Comparison of ENCODE assay signal across 8 cellular contexts in the genomic region with DNA sequence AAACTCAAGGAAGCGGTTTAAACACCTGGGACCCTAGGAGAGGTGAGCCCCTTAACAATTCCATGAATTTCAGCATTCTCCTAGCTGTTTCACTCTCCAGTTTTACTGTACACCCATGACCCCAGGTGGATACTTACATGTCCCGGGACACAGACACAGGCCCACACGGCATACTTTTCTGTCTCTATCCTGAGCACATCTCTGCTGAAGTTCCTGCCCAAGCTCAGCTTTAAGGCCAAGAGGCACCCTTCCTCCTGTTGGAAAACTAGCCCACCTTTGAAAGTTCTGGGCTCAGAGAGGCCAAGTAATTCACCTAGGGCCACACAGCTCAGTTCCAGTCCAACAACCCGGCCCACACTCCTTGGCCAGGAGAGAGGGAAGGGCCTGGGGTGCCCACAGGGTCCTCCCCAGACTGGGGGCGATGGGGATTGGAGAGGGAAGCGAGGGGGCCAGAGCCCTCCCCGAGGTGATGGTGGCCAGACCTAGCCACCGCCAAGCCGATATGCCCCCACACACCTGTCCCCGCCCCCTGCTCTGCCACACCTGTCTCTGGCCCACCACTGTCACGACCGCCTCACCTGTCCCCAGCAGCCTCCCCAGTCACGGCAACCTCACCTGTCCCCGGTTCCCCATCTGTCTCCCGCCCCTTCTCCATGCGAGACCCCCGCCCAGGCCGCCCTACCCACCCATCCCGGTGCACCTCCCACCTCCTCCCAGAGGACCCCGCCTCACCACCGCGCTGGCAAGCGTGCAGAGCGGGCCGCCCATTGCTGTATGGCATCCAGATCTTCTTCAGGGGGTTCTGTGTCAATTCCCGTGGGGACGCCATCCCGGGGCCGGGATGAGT. TPM values are rescaled to one million over a fixed set of nuclear protein-coding genes. Genes with fewer than 3 reads are reported as not detected.
A peak's percentile ranks its signal among the peaks of the same experiment; 100 is the strongest.
DNase-seq lines count a peak whose midpoint lies in the region; ATAC-seq and TF ChIP-seq lines count a peak whose summit lies in the region.

No MANE protein-coding gene starts in this region.

- intact Hi-C loops in activated CD4-positive, alpha-beta T cell treated with anti-CD3 and anti-CD28 coated beads, Interleukin-2, amount 10 ng/mL, durations not matched to agents 24 days and 14 days (cut with micrococcal nuclease): loop anchor here (2.0 to 5.0 kb wide), 4 partner anchors 49 to 287 kb away; partner anchors contain the start of genes CCDC51 and TMA7
- intact Hi-C loops in activated T-helper 1 cell treated with anti-CD3 and anti-CD28 coated beads, Interleukin-12 subunit alpha, Interleukin-12 subunit beta, Interleukin-2, Interleukin-4 antibody, amounts not matched to agents 30 ng/mL and 10 ng/mL and 1 ng/mL, durations not matched to agents 14 hours and 24 hours and 36 hours (cut with micrococcal nuclease): loop anchor here (1.0 to 10.0 kb wide), 9 partner anchors 109 to 1119 kb away; partner anchors contain the start of genes APEH, CDC25A, IP6K2 and NCKIPSD

- WGBS in suprapubic skin: 16% methylated on average over 25 of the region's 29 CpGs

- H3K9me3 Mint-ChIP-seq in activated CD4-positive, alpha-beta T cell treated with anti-CD3 and anti-CD28 coated beads, Interleukin-2, amount 10 ng/mL, durations not matched to agents 24 days and 14 days: no peaks in the 10 kb centered on the region
- H3K9me3 Mint-ChIP-seq in activated T-helper 1 cell treated with anti-CD3 and anti-CD28 coated beads, Interleukin-12 subunit alpha, Interleukin-12 subunit beta, Interleukin-2, Interleukin-4 antibody, amounts not matched to agents 30 ng/mL and 10 ng/mL and 1 ng/mL, durations not matched to agents 14 hours and 24 hours and 36 hours: no peaks in the 10 kb centered on the region
- no peaks in the 10 kb centered on the region for H3K9me3 Mint-ChIP-seq in immature natural killer cell

- H3K27ac Mint-ChIP-seq in activated CD4-positive, alpha-beta T cell treated with anti-CD3 and anti-CD28 coated beads, Interleukin-2, amount 10 ng/mL, durations not matched to agents 24 days and 14 days: peak overlapping the region; percentile 97
- peak overlapping the region; percentile 90 for H3K27ac Mint-ChIP-seq in activated T-helper 1 cell treated with anti-CD3 and anti-CD28 coated beads, Interleukin-12 subunit alpha, Interleukin-12 subunit beta, Interleukin-2, Interleukin-4 antibody, amounts not matched to agents 30 ng/mL and 10 ng/mL and 1 ng/mL, durations not matched to agents 14 hours and 24 hours and 36 hours
- H3K27ac Mint-ChIP-seq in immature natural killer cell: peak overlapping the region in 4 of 6 donors; percentile 8 to 79 (median 70)

- no peaks in the 10 kb centered on the region for H3K36me3 ChIP-seq in suprapubic skin

- TF ChIP-seq EP300 in suprapubic skin (IDR thresholded peaks at IDR 0.05): no peak

- peak overlapping the region; percentile 52 for H3K4me3 ChIP-seq in suprapubic skin

- no peaks in the 10 kb centered on the region for H3K9me3 ChIP-seq in suprapubic skin

- H3K27ac ChIP-seq in suprapubic skin: no peak overlapping the region

- H3K36me3 Mint-ChIP-seq in activated CD4-positive, alpha-beta T cell treated with anti-CD3 and anti-CD28 coated beads, Interleukin-2, amount 10 ng/mL, durations not matched to agents 24 days and 14 days (ENCODE audit: low read depth): peaks cover 18% of the 10 kb centered on the region
- H3K36me3 Mint-ChIP-seq in activated T-helper 1 cell treated with anti-CD3 and anti-CD28 coated beads, Interleukin-12 subunit alpha, Interleukin-12 subunit beta, Interleukin-2, Interleukin-4 antibody, amounts not matched to agents 30 ng/mL and 10 ng/mL and 1 ng/mL, durations not matched to agents 14 hours and 24 hours and 36 hours (ENCODE audit: low read depth): peaks cover 9% of the 10 kb centered on the region
- no peaks in the 10 kb centered on the region for H3K36me3 Mint-ChIP-seq in immature natural killer cell

- ATAC-seq in GM21576 (IDR thresholded peaks at IDR 0.05; ENCODE audit: unreplicated experiment): no peak

- peak; percentile 70 for DNase-seq in activated CD4-positive, alpha-beta T cell treated with anti-CD3 and anti-CD28 coated beads, Interleukin-2, amount 10 ng/mL, durations not matched to agents 24 days and 14 days
- no peak for DNase-seq in activated CD4-positive, alpha-beta T cell treated with anti-CD3 and anti-CD28 coated beads, Interleukin-2, amount 50 U/mL, for 4 hours
- DNase-seq in activated T-helper 1 cell treated with anti-CD3 and anti-CD28 coated beads, Interleukin-12 subunit alpha, Interleukin-12 subunit beta, Interleukin-2, Interleukin-4 antibody, amounts not matched to agents 30 ng/mL and 10 ng/mL and 1 ng/mL, durations not matched to agents 14 hours and 24 hours and 36 hours (ENCODE audit: low spot score): no peak
- DNase-seq in immature natural killer cell (no peak), suprapubic skin (ENCODE audit: low spot score in 2 of 2) (no peak), HPDE6-E6E7 (ENCODE audit: extremely low spot score) (no peak), germinal center (ENCODE audit: low spot score) (no peak)

- peaks cover 49% of the 10 kb centered on the region for H3K4me1 ChIP-seq in suprapubic skin

- peaks cover 46% of the 10 kb centered on the region for H3K4me1 Mint-ChIP-seq in activated CD4-positive, alpha-beta T cell treated with anti-CD3 and anti-CD28 coated beads, Interleukin-2, amount 10 ng/mL, durations not matched to agents 24 days and 14 days
- H3K4me1 Mint-ChIP-seq in activated T-helper 1 cell treated with anti-CD3 and anti-CD28 coated beads, Interleukin-12 subunit alpha, Interleukin-12 subunit beta, Interleukin-2, Interleukin-4 antibody, amounts not matched to agents 30 ng/mL and 10 ng/mL and 1 ng/mL, durations not matched to agents 14 hours and 24 hours and 36 hours (ENCODE audit: low read depth): peaks cover 52% of the 10 kb centered on the region
- peaks cover 12 to 17% of the 10 kb centered on the region in 2 donors for H3K4me1 Mint-ChIP-seq in immature natural killer cell

- TF ChIP-seq CTCF in suprapubic skin (IDR thresholded peaks at IDR 0.05): no peak

- H3K27me3 ChIP-seq in suprapubic skin: no peaks in the 10 kb centered on the region

- H3K27me3 Mint-ChIP-seq in activated CD4-positive, alpha-beta T cell treated with anti-CD3 and anti-CD28 coated beads, Interleukin-2, amount 10 ng/mL, durations not matched to agents 24 days and 14 days: no peaks in the 10 kb centered on the region
- H3K27me3 Mint-ChIP-seq in activated T-helper 1 cell treated with anti-CD3 and anti-CD28 coated beads, Interleukin-12 subunit alpha, Interleukin-12 subunit beta, Interleukin-2, Interleukin-4 antibody, amounts not matched to agents 30 ng/mL and 10 ng/mL and 1 ng/mL, durations not matched to agents 14 hours and 24 hours and 36 hours (ENCODE audit: insufficient read depth): no peaks in the 10 kb centered on the region
- H3K27me3 Mint-ChIP-seq in immature natural killer cell (ENCODE audit: low read depth in 3 of 3): peaks cover 2 to 4% (median 3%) of the 10 kb centered on the region in 3 donors

- H3K4me3 Mint-ChIP-seq in activated CD4-positive, alpha-beta T cell treated with anti-CD3 and anti-CD28 coated beads, Interleukin-2, amount 10 ng/mL, durations not matched to agents 24 days and 14 days: peak overlapping the region; percentile 93
- peak overlapping the region; percentile 91 for H3K4me3 Mint-ChIP-seq in activated T-helper 1 cell treated with anti-CD3 and anti-CD28 coated beads, Interleukin-12 subunit alpha, Interleukin-12 subunit beta, Interleukin-2, Interleukin-4 antibody, amounts not matched to agents 30 ng/mL and 10 ng/mL and 1 ng/mL, durations not matched to agents 14 hours and 24 hours and 36 hours
- H3K4me3 Mint-ChIP-seq in immature natural killer cell: peak overlapping the region; percentile 74 to 84 (median 82)

- TF ChIP-seq POLR2A in suprapubic skin (IDR thresholded peaks at IDR 0.05): no peak

RNA-seq across cellular contexts. Expression of gene PFKFB4, which starts 0.4 kb away (rescaled TPM):
- total RNA-seq in activated CD4-positive, alpha-beta T cell treated with anti-CD3 and anti-CD28 coated beads, Interleukin-2, amount 10 ng/mL, durations not matched to agents 24 days and 14 days: 38.2 and 44.0 TPM in 2 replicates
- total RNA-seq in activated T-helper 1 cell treated with anti-CD3 and anti-CD28 coated beads, Interleukin-12 subunit alpha, Interleukin-12 subunit beta, Interleukin-2, Interleukin-4 antibody, amounts not matched to agents 30 ng/mL and 10 ng/mL and 1 ng/mL, durations not matched to agents 14 hours and 24 hours and 36 hours: 11.7 and 15.5 TPM in 2 replicates
- under 1 TPM in 2 of 3 donors, not detected in 1; 0.17 to 0.78 TPM for polyA plus RNA-seq in immature natural killer cell
- total RNA-seq in suprapubic skin: 10 to 100 TPM in 1 of 4 donors, 1 to 10 TPM in 3; 3.6 to 12.7 (median 8.3) TPM

RNA-seq across cellular contexts. Expression of gene UCN2, which starts 7.4 kb away (rescaled TPM):
- not detected in 2 replicates for total RNA-seq in activated CD4-positive, alpha-beta T cell treated with anti-CD3 and anti-CD28 coated beads, Interleukin-2, amount 10 ng/mL, durations not matched to agents 24 days and 14 days
- 0.21 TPM in 1 of 2 replicates, not detected in the other for total RNA-seq in activated T-helper 1 cell treated with anti-CD3 and anti-CD28 coated beads, Interleukin-12 subunit alpha, Interleukin-12 subunit beta, Interleukin-2, Interleukin-4 antibody, amounts not matched to agents 30 ng/mL and 10 ng/mL and 1 ng/mL, durations not matched to agents 14 hours and 24 hours and 36 hours
- polyA plus RNA-seq in immature natural killer cell: not detected
- 10 to 100 TPM; 10.1 to 23.7 (median 18.0) TPM for total RNA-seq in suprapubic skin

RNA-seq across cellular contexts. Expression of gene COL7A1, which starts 39.0 kb away (rescaled TPM):
- total RNA-seq in activated CD4-positive, alpha-beta T cell treated with anti-CD3 and anti-CD28 coated beads, Interleukin-2, amount 10 ng/mL, durations not matched to agents 24 days and 14 days: 0.56 and 0.62 TPM in 2 replicates
- total RNA-seq in activated T-helper 1 cell treated with anti-CD3 and anti-CD28 coated beads, Interleukin-12 subunit alpha, Interleukin-12 subunit beta, Interleukin-2, Interleukin-4 antibody, amounts not matched to agents 30 ng/mL and 10 ng/mL and 1 ng/mL, durations not matched to agents 14 hours and 24 hours and 36 hours: 0.39 and 0.83 TPM in 2 replicates
- not detected for polyA plus RNA-seq in immature natural killer cell
- total RNA-seq in suprapubic skin: 100 to 1,000 TPM; 287 to 596 (median 348) TPM

RNA-seq across cellular contexts. Expression of gene SHISA5, which starts 52.2 kb away (rescaled TPM):
- 79.1 and 84.9 TPM in 2 replicates for total RNA-seq in activated CD4-positive, alpha-beta T cell treated with anti-CD3 and anti-CD28 coated beads, Interleukin-2, amount 10 ng/mL, durations not matched to agents 24 days and 14 days
- 90.1 and 92.5 TPM in 2 replicates for total RNA-seq in activated T-helper 1 cell treated with anti-CD3 and anti-CD28 coated beads, Interleukin-12 subunit alpha, Interleukin-12 subunit beta, Interleukin-2, Interleukin-4 antibody, amounts not matched to agents 30 ng/mL and 10 ng/mL and 1 ng/mL, durations not matched to agents 14 hours and 24 hours and 36 hours
- polyA plus RNA-seq in immature natural killer cell: 100 to 1,000 TPM; 351 to 618 (median 505) TPM
- total RNA-seq in suprapubic skin: 10 to 100 TPM; 60.1 to 98.0 (median 87.3) TPM

RNA-seq across cellular contexts. Expression of gene UQCRC1, which starts 53.3 kb away (rescaled TPM):
- 224 and 235 TPM in 2 replicates for total RNA-seq in activated CD4-positive, alpha-beta T cell treated with anti-CD3 and anti-CD28 coated beads, Interleukin-2, amount 10 ng/mL, durations not matched to agents 24 days and 14 days
- 191 and 193 TPM in 2 replicates for total RNA-seq in activated T-helper 1 cell treated with anti-CD3 and anti-CD28 coated beads, Interleukin-12 subunit alpha, Interleukin-12 subunit beta, Interleukin-2, Interleukin-4 antibody, amounts not matched to agents 30 ng/mL and 10 ng/mL and 1 ng/mL, durations not matched to agents 14 hours and 24 hours and 36 hours
- 100 to 1,000 TPM; 189 to 544 (median 231) TPM for polyA plus RNA-seq in immature natural killer cell
- 100 to 1,000 TPM; 294 to 337 (median 319) TPM for total RNA-seq in suprapubic skin

Comparison
In these comparisons a context has a peak if more than half of its experiments do, and no peak if none do; other contexts are left out.
1. RNA of gene COL7A1, which starts 39.0 kb away (total RNA-seq): 287 to 596 TPM in suprapubic skin; 0.56 to 0.62 TPM in activated CD4-positive, alpha-beta T cell treated with anti-CD3 and anti-CD28 coated beads, Interleukin-2, amount 10 ng/mL, durations not matched to agents 24 days and 14 days and 0.39 to 0.83 TPM in activated T-helper 1 cell treated with anti-CD3 and anti-CD28 coated beads, Interleukin-12 subunit alpha, Interleukin-12 subunit beta, Interleukin-2, Interleukin-4 antibody, amounts not matched to agents 30 ng/mL and 10 ng/mL and 1 ng/mL, durations not matched to agents 14 hours and 24 hours and 36 hours; every median in the first group is over 100 times any median in the second.
2. Peak in every context shown above with its lines, with median percentiles within 50 percentile points of each other: H3K27ac Mint-ChIP-seq and H3K4me3 Mint-ChIP-seq.